Comparison of ENCODE assay signal across 2 cellular contexts in the genomic region with DNA sequence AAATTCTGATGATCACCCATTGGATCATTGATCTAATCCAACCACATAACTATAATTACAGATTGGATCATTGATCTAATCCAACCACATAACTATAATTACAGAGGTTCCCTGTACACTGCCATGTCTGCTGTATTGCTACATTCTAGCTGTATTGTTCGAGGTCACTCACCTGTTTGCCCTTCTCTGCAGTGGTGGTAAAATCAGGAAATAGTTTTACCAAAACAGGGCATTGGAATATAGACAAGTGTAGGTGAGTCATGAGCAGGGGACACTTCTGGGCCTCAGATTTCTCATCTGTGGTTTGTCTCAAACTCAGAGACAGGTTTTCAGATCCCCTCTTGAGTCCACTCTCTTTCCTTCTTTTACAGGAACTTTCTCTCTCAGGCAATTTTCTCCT.
TF ChIP-seq lines count a peak whose summit lies in the region.

No MANE protein-coding gene starts in this region.

TF ChIP-seq in K562, 482 proteins besides CTCF, POLR2A, EP300 and RAD21:
- TF ChIP-seq, protein P1, sequence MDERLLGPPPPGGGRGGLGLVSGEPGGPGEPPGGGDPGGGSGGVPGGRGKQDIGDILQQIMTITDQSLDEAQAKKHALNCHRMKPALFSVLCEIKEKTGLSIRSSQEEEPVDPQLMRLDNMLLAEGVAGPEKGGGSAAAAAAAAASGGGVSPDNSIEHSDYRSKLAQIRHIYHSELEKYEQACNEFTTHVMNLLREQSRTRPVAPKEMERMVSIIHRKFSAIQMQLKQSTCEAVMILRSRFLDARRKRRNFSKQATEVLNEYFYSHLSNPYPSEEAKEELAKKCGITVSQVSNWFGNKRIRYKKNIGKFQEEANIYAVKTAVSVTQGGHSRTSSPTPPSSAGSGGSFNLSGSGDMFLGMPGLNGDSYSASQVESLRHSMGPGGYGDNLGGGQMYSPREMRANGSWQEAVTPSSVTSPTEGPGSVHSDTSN (CRISPR knock-in tag; IDR thresholded peaks at IDR 0.05; ENCODE audit: low read depth) = no peak
- TF ChIP-seq, protein P1 (tag; conservative IDR thresholded peaks at IDR 0.05; ENCODE audit: low read depth) = no peak
- TF ChIP-seq, protein P2, sequence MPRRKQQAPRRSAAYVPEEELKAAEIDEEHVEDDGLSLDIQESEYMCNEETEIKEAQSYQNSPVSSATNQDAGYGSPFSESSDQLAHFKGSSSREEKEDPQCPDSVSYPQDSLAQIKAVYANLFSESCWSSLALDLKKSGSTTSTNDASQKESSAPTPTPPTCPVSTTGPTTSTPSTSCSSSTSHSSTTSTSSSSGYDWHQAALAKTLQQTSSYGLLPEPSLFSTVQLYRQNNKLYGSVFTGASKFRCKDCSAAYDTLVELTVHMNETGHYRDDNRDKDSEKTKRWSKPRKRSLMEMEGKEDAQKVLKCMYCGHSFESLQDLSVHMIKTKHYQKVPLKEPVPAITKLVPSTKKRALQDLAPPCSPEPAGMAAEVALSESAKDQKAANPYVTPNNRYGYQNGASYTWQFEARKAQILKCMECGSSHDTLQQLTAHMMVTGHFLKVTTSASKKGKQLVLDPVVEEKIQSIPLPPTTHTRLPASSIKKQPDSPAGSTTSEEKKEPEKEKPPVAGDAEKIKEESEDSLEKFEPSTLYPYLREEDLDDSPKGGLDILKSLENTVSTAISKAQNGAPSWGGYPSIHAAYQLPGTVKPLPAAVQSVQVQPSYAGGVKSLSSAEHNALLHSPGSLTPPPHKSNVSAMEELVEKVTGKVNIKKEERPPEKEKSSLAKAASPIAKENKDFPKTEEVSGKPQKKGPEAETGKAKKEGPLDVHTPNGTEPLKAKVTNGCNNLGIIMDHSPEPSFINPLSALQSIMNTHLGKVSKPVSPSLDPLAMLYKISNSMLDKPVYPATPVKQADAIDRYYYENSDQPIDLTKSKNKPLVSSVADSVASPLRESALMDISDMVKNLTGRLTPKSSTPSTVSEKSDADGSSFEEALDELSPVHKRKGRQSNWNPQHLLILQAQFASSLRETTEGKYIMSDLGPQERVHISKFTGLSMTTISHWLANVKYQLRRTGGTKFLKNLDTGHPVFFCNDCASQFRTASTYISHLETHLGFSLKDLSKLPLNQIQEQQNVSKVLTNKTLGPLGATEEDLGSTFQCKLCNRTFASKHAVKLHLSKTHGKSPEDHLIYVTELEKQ (CRISPR knock-in tag; IDR thresholded peaks at IDR 0.05) = no peak
- TF ChIP-seq ZNF431 (CRISPR knock-in tag; IDR thresholded peaks at IDR 0.05) (no peak), ZBTB1 (CRISPR knock-in tag; IDR thresholded peaks at IDR 0.05; ENCODE audit: borderline replicate concordance, low read depth) (no peak), FOSL1 (tag; conservative IDR thresholded peaks at IDR 0.05) (peak; percentile 50), ARID2 (IDR thresholded peaks at IDR 0.05) (no peak), ZNF57 (CRISPR knock-in tag; IDR thresholded peaks at IDR 0.05) (no peak), SIN3B (IDR thresholded peaks at IDR 0.05; ENCODE audit: low read depth) (no peak), SUPT5H (IDR thresholded peaks at IDR 0.05) (no peak), MEF2D (tag; conservative IDR thresholded peaks at IDR 0.05; ENCODE audit: low read depth) (no peak), HLTF (IDR thresholded peaks at IDR 0.05) (no peak)
- TF ChIP-seq, protein P3, sequence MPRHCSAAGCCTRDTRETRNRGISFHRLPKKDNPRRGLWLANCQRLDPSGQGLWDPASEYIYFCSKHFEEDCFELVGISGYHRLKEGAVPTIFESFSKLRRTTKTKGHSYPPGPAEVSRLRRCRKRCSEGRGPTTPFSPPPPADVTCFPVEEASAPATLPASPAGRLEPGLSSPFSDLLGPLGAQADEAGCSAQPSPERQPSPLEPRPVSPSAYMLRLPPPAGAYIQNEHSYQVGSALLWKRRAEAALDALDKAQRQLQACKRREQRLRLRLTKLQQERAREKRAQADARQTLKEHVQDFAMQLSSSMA (CRISPR knock-in tag; IDR thresholded peaks at IDR 0.05) = no peak
- TF ChIP-seq, protein P4, sequence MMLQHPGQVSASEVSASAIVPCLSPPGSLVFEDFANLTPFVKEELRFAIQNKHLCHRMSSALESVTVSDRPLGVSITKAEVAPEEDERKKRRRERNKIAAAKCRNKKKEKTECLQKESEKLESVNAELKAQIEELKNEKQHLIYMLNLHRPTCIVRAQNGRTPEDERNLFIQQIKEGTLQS (IDR thresholded peaks at IDR 0.05) = 0 out of 2 replicates have a peak, but pooled peaks have one; percentile 10
- TF ChIP-seq, protein P4 (CRISPR knock-in tag; conservative IDR thresholded peaks at IDR 0.05) = no peak
- TF ChIP-seq, protein P5, sequence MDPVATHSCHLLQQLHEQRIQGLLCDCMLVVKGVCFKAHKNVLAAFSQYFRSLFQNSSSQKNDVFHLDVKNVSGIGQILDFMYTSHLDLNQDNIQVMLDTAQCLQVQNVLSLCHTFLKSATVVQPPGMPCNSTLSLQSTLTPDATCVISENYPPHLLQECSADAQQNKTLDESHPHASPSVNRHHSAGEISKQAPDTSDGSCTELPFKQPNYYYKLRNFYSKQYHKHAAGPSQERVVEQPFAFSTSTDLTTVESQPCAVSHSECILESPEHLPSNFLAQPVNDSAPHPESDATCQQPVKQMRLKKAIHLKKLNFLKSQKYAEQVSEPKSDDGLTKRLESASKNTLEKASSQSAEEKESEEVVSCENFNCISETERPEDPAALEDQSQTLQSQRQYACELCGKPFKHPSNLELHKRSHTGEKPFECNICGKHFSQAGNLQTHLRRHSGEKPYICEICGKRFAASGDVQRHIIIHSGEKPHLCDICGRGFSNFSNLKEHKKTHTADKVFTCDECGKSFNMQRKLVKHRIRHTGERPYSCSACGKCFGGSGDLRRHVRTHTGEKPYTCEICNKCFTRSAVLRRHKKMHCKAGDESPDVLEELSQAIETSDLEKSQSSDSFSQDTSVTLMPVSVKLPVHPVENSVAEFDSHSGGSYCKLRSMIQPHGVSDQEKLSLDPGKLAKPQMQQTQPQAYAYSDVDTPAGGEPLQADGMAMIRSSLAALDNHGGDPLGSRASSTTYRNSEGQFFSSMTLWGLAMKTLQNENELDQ (CRISPR knock-in tag; IDR thresholded peaks at IDR 0.05; ENCODE audit: borderline replicate concordance) = no peak

TF ChIP-seq in liver, 16 proteins besides CTCF, POLR2A, EP300 and RAD21:
- TF ChIP-seq JUND (IDR thresholded peaks at IDR 0.05) (peak in 1 of 2 donors; percentile 44), EGR1 (IDR thresholded peaks at IDR 0.05; ENCODE audit: low read depth in 2 of 2) (no peak), HNF4A (conservative IDR thresholded peaks at IDR 0.05) (peak in 1 of 2 donors; percentile 19), SP1 (IDR thresholded peaks at IDR 0.05) (peak; percentile 6), RXRA (IDR thresholded peaks at IDR 0.05) (peak; percentile 41 to 50), FOXA1 (IDR thresholded peaks at IDR 0.05) (no peak), TAF1 (conservative IDR thresholded peaks at IDR 0.05) (no peak)
- TF ChIP-seq, protein P6, sequence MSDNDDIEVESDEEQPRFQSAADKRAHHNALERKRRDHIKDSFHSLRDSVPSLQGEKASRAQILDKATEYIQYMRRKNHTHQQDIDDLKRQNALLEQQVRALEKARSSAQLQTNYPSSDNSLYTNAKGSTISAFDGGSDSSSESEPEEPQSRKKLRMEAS (IDR thresholded peaks at IDR 0.05) = no peak
- TF ChIP-seq, protein P7, sequence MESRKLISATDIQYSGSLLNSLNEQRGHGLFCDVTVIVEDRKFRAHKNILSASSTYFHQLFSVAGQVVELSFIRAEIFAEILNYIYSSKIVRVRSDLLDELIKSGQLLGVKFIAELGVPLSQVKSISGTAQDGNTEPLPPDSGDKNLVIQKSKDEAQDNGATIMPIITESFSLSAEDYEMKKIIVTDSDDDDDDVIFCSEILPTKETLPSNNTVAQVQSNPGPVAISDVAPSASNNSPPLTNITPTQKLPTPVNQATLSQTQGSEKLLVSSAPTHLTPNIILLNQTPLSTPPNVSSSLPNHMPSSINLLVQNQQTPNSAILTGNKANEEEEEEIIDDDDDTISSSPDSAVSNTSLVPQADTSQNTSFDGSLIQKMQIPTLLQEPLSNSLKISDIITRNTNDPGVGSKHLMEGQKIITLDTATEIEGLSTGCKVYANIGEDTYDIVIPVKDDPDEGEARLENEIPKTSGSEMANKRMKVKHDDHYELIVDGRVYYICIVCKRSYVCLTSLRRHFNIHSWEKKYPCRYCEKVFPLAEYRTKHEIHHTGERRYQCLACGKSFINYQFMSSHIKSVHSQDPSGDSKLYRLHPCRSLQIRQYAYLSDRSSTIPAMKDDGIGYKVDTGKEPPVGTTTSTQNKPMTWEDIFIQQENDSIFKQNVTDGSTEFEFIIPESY (IDR thresholded peaks at IDR 0.05) = no peak
